1 cellular context compared by ENCODE assay signal in genomic region chr4:144399927-144400326, GRCh38.
TF ChIP-seq lines count a peak whose summit lies in the region.

No MANE protein-coding gene starts in this region.

TF ChIP-seq in WTC11, 78 proteins besides CTCF, POLR2A, EP300 and RAD21 (continued from another document):
- TF ChIP-seq ATF6 (CRISPR knock-in tag; IDR thresholded peaks at IDR 0.05) (no peak), ZNF317 (CRISPR knock-in tag; IDR thresholded peaks at IDR 0.05; ENCODE audit: borderline replicate concordance, low read depth) (no peak), ZNF138 (CRISPR knock-in tag; conservative IDR thresholded peaks at IDR 0.05) (no peak), GABPB1 (CRISPR knock-in tag; IDR thresholded peaks at IDR 0.05) (no peak), FOXP1 (CRISPR knock-in tag; IDR thresholded peaks at IDR 0.05; ENCODE audit: borderline replicate concordance) (no peak)
